ENCODE assay signal across 11 cellular contexts in genomic region chr12:117045175-117045997, GRCh38. TPM values are rescaled to one million over a fixed set of nuclear protein-coding genes. Genes with fewer than 3 reads are reported as not detected.
DNase-seq lines count a peak whose midpoint lies in the region; ATAC-seq, FAIRE-seq and TF ChIP-seq lines count a peak whose summit lies in the region.
"Had no signal": no experiment of that assay in that cellular context is flagged by ENCODE, and none has a peak within 500 bp of the region (broad histone marks: within the 10 kb centered on the region; RNA-seq: fewer than 3 reads in every experiment).

No MANE protein-coding gene starts in this region.

- peaks cover 8% of the 10 kb centered on the region for H3K4me1 Mint-ChIP-seq in activated naive CD8-positive, alpha-beta T cell treated with anti-CD3 and anti-CD28 coated beads, Interleukin-2, amount 10 ng/mL, durations not matched to agents 7 days and 5 days
- H3K4me1 Mint-ChIP-seq in activated naive CD8-positive, alpha-beta T cell treated with anti-CD3 and anti-CD28 coated beads for 36 hours, result no peaks in the 10 kb centered on the region

- H3K27me3 Mint-ChIP-seq in activated naive CD8-positive, alpha-beta T cell treated with anti-CD3 and anti-CD28 coated beads, Interleukin-2, amount 10 ng/mL, durations not matched to agents 7 days and 5 days, result no peaks in the 10 kb centered on the region
- H3K27me3 Mint-ChIP-seq in activated naive CD8-positive, alpha-beta T cell treated with anti-CD3 and anti-CD28 coated beads for 36 hours, result no peaks in the 10 kb centered on the region

- no peak for TF ChIP-seq EP300 in stomach (IDR thresholded peaks at IDR 0.05)

- H3K4me3 ChIP-seq in left ventricle myocardium inferior, result no peak overlapping the region
- H3K4me3 ChIP-seq in stomach, result no peak overlapping the region
- no peak overlapping the region for H3K4me3 ChIP-seq in small intestine (ENCODE audit: low read depth in 1 of 2, low read length in 2 of 2)

- no peak for DNase-seq in activated naive CD8-positive, alpha-beta T cell treated with anti-CD3 and anti-CD28 coated beads, Interleukin-2, amount 10 ng/mL, durations not matched to agents 7 days and 5 days
- DNase-seq in activated naive CD8-positive, alpha-beta T cell treated with anti-CD3 and anti-CD28 coated beads for 36 hours, result no peak
- DNase-seq in NCI-H774 (lab: John Stamatoyannopoulos, UW), result peak; percentile 19
- no peak for DNase-seq in left ventricle myocardium inferior
- no peak for DNase-seq in stomach
- no peak for DNase-seq in small intestine
- DNase-seq in activated CD4-positive, alpha-beta T cell treated with anti-CD3 and anti-CD28 coated beads, Interleukin-2, amount 50 U/mL, for 48 hours, result no peak
- DNase-seq: activated T-cell treated with anti-CD3 and anti-CD28 coated beads, Interleukin-2, amount 50 U/mL, for 48 hours had no signal

- H3K9me3 ChIP-seq in left ventricle myocardium inferior (replicated peaks), result no peaks in the 10 kb centered on the region
- no peaks in the 10 kb centered on the region for H3K9me3 ChIP-seq in stomach
- no peaks in the 10 kb centered on the region for H3K9me3 ChIP-seq in small intestine (ENCODE audit: control insufficient read depth, low read depth)

- H3K4me1 ChIP-seq in left ventricle myocardium inferior (peaks cover 76% of the 10 kb centered on the region), stomach (peaks cover 10 to 49% (median 13%) of the 10 kb centered on the region in 4 donors), small intestine (ENCODE audit: control insufficient read depth in 2 of 2, insufficient read depth in 1 of 2, low read depth in 1 of 2, low read length in 1 of 2) (no peaks in the 10 kb centered on the region)

- ATAC-seq in activated naive CD8-positive, alpha-beta T cell treated with anti-CD3 and anti-CD28 coated beads, Interleukin-2, amount 10 ng/mL, durations not matched to agents 7 days and 5 days (ENCODE audit: low read depth), result peak; percentile 34
- ATAC-seq in GM18519 (IDR thresholded peaks at IDR 0.05; ENCODE audit: low FRiP score, unreplicated experiment), result no peak

- H3K9me3 Mint-ChIP-seq in activated naive CD8-positive, alpha-beta T cell treated with anti-CD3 and anti-CD28 coated beads, Interleukin-2, amount 10 ng/mL, durations not matched to agents 7 days and 5 days, result no peaks in the 10 kb centered on the region
- no peaks in the 10 kb centered on the region for H3K9me3 Mint-ChIP-seq in activated naive CD8-positive, alpha-beta T cell treated with anti-CD3 and anti-CD28 coated beads for 36 hours

- FAIRE-seq in small intestine (lab: Jason Lieb, UNC), result no peak

- peak overlapping the region; percentile 95 for H3K27ac ChIP-seq in left ventricle myocardium inferior (replicated peaks)
- peak overlapping the region in 3 of 5 donors; percentile 7 to 32 (median 21) for H3K27ac ChIP-seq in stomach
- peak overlapping the region in 1 of 2 donors; percentile 12 for H3K27ac ChIP-seq in small intestine (ENCODE audit: low read depth in 1 of 2, low read length in 1 of 2)

- H3K27me3 ChIP-seq in left ventricle myocardium inferior (ENCODE audit: low read depth) (no peaks in the 10 kb centered on the region), stomach (no peaks in the 10 kb centered on the region), small intestine (ENCODE audit: control insufficient read depth in 2 of 2, insufficient read depth in 2 of 2, low read length in 2 of 2) (no peaks in the 10 kb centered on the region)

- intact Hi-C loops in left ventricle myocardium inferior (cut with micrococcal nuclease), result no loop called here
- intact Hi-C loops in stomach (cut with DNase I; ENCODE audit: low total_unique reads), result no loop called here

- H3K4me3 Mint-ChIP-seq in activated naive CD8-positive, alpha-beta T cell treated with anti-CD3 and anti-CD28 coated beads, Interleukin-2, amount 10 ng/mL, durations not matched to agents 7 days and 5 days, result no peak overlapping the region
- H3K4me3 Mint-ChIP-seq in activated naive CD8-positive, alpha-beta T cell treated with anti-CD3 and anti-CD28 coated beads for 36 hours, result no peak overlapping the region

- H3K36me3 Mint-ChIP-seq in activated naive CD8-positive, alpha-beta T cell treated with anti-CD3 and anti-CD28 coated beads, Interleukin-2, amount 10 ng/mL, durations not matched to agents 7 days and 5 days, result peaks cover 6% of the 10 kb centered on the region
- no peaks in the 10 kb centered on the region for H3K36me3 Mint-ChIP-seq in activated naive CD8-positive, alpha-beta T cell treated with anti-CD3 and anti-CD28 coated beads for 36 hours

- POLR2A ChIA-PET in activated naive CD8-positive, alpha-beta T cell treated with anti-CD3 and anti-CD28 coated beads, Interleukin-2, amount 10 ng/mL, durations not matched to agents 7 days and 5 days (lab: Charles Lee), result no interaction called here

- 64 to 73% (median 71%) methylated on average over 21 to 23 of the region's 23 CpGs for WGBS in stomach, 5 donors
- WGBS in small intestine, 3 donors, result 36 to 45% (median 42%) methylated on average over 22 to 23 of the region's 23 CpGs

- H3K36me3 ChIP-seq in left ventricle myocardium inferior (no peaks in the 10 kb centered on the region), stomach (peaks cover 0 to 49% (median 25%) of the 10 kb centered on the region in 4 donors), small intestine (ENCODE audit: control insufficient read depth in 2 of 2, insufficient read depth in 2 of 2, low read length in 2 of 2) (no peaks in the 10 kb centered on the region)

- H3K27ac Mint-ChIP-seq in activated naive CD8-positive, alpha-beta T cell treated with anti-CD3 and anti-CD28 coated beads, Interleukin-2, amount 10 ng/mL, durations not matched to agents 7 days and 5 days, result no peak overlapping the region
- H3K27ac Mint-ChIP-seq in activated naive CD8-positive, alpha-beta T cell treated with anti-CD3 and anti-CD28 coated beads for 36 hours, result no peak overlapping the region

- TF ChIP-seq CTCF in left ventricle myocardium inferior (IDR thresholded peaks at IDR 0.05; ENCODE audit: borderline replicate concordance) (no peak), stomach (IDR thresholded peaks at IDR 0.05) (no peak)

- no peak for TF ChIP-seq POLR2A in stomach (IDR thresholded peaks at IDR 0.05)

RNA-seq across cellular contexts. Expression of gene TESC, which starts 53.8 kb away (rescaled TPM):
- 10 to 100 TPM; 47.0 to 57.2 TPM for total RNA-seq in activated naive CD8-positive, alpha-beta T cell treated with anti-CD3 and anti-CD28 coated beads, Interleukin-2, amount 10 ng/mL, durations not matched to agents 7 days and 5 days
- total RNA-seq in activated naive CD8-positive, alpha-beta T cell treated with anti-CD3 and anti-CD28 coated beads for 36 hours, result 10 to 100 TPM; 28.6 to 29.7 TPM
- 92.1 TPM for total RNA-seq in left ventricle myocardium inferior
- total RNA-seq in stomach, result 100 to 1,000 TPM in 2 of 5 donors, 10 to 100 TPM in 2, not detected in 1; 51.3 to 352 (median 103) TPM
- polyA plus RNA-seq in stomach, result 100 to 1,000 TPM in 1 of 3 donors, 10 to 100 TPM in 2; 70.3 to 183 (median 87.5) TPM
- polyA plus RNA-seq in small intestine, result 1 to 10 TPM in 2 of 3 donors, not detected in 1; 4.9 to 6.4 TPM
- total RNA-seq: chondrocyte, fibroblast of villous mesenchyme had no signal
